8 cellular contexts compared by ENCODE assay signal in the genomic region with DNA sequence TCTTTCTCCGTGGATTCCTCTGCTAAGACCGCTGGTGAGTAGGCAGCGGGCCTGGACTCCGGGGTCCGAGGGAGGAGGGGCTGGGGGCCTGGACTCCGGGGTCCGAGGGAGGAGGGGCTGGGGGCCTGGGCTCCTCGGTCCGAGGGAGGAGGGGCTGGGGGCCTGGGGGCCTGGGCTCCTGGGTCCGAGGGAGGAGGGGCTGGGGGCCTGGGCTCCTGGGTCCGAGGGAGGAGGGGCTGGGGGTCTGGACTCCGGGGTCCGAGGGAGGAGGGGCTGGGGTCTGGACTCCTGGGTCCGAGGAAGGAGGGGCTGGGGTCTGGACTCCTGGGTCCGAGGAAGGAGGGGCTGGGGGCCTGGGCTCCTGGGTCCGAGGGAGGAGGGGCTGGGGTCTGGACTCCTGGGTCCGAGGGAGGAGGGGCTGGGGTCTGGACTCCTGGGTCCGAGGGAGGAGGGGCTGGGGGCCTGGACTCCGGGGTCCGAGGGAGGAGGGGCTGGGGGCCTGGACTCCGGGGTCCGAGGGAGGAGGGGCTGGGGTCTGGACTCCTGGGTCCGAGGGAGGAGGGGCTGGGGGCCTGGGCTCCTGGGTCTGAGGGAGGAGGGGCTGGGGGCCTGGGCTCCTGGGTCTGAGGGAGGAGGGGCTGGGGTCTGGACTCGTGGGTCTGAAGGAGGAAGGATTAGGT. TPM values are rescaled to one million over a fixed set of nuclear protein-coding genes. Genes with fewer than 3 reads are reported as not detected.
DNase-seq lines count a peak whose midpoint lies in the region; FAIRE-seq and TF ChIP-seq lines count a peak whose summit lies in the region.
"Not testable (repeated sequence)": the region's sequence is repeated elsewhere in the genome, so short reads cannot be mapped to it uniquely, and the experiment has no call there.
"Had no signal": no experiment of that assay in that cellular context is flagged by ENCODE, and none has a peak within 500 bp of the region (broad histone marks: within the 10 kb centered on the region; RNA-seq: fewer than 3 reads in every experiment).

No MANE protein-coding gene starts in this region.

- not testable (repeated sequence) for H3K9me3 ChIP-seq in WERI-Rb-1 (ENCODE audit: severe bottlenecking); hepatocyte (ENCODE audit: low read depth); tibial artery

- WGBS in hepatocyte (ENCODE audit: low lambda C conversion rate, missing lambda C conversion rate) = 0% methylated on average over 1 of the region's 24 CpGs

- not testable (repeated sequence) for H3K27me3 ChIP-seq in WERI-Rb-1 (ENCODE audit: insufficient read depth, low read depth, severe bottlenecking); bronchial epithelial cell (ENCODE audit: control insufficient read depth, insufficient read depth, low read length); hepatocyte; tibial artery

- not testable (repeated sequence) for H3K36me3 ChIP-seq in WERI-Rb-1; bronchial epithelial cell (ENCODE audit: control insufficient read depth, insufficient read depth, low read length); hepatocyte (replicated peaks; ENCODE audit: insufficient read depth, low read depth)
- peaks cover 27 to 45% (median 28%) of the 10 kb centered on the region in 3 donors for H3K36me3 ChIP-seq in tibial artery

- peak overlapping the region; percentile 84 for H3K4me2 ChIP-seq in hepatocyte

- not testable (repeated sequence) for DNase-seq in GM12864 (ENCODE audit: low read depth); WERI-Rb-1; bronchial epithelial cell (ENCODE audit: low read depth); hepatocyte (ENCODE audit: low spot score); neural crest cell (ENCODE audit: low read depth, low spot score); tibial artery

- peak overlapping the region; percentile 5 for H2AFZ ChIP-seq in hepatocyte

- H3K9me2 ChIP-seq in hepatocyte (replicated peaks; ENCODE audit: insufficient read depth) = not testable (repeated sequence)

- not testable (repeated sequence) for H3K36me3 Mint-ChIP-seq in neural crest cell (ENCODE audit: low read depth)

- H3K4me3 Mint-ChIP-seq in neural crest cell = peak overlapping the region; percentile 87

- peak overlapping the region; percentile 69 for H3K4me3 ChIP-seq in GM12864 (ENCODE audit: low read depth, low read length)
- H3K4me3 ChIP-seq in WERI-Rb-1 (ENCODE audit: low read depth, low read length) = peak overlapping the region; percentile 66
- peak overlapping the region; percentile 60 for H3K4me3 ChIP-seq in bronchial epithelial cell (ENCODE audit: low read depth, low read length)
- peak overlapping the region; percentile 80 for H3K4me3 ChIP-seq in hepatocyte
- peak overlapping the region; percentile 83 to 86 for H3K4me3 ChIP-seq in tibial artery

- H3K9me3 Mint-ChIP-seq in neural crest cell = not testable (repeated sequence)

- H3K4me1 ChIP-seq in hepatocyte (ENCODE audit: insufficient read depth) = peaks cover 22% of the 10 kb centered on the region
- H3K4me1 ChIP-seq in tibial artery = peaks cover 0 to 72% (median 55%) of the 10 kb centered on the region in 4 donors

- H3K27ac ChIP-seq in WERI-Rb-1 = peak overlapping the region; percentile 75
- peak overlapping the region; percentile 98 for H3K27ac ChIP-seq in hepatocyte
- H3K27ac ChIP-seq in tibial artery = peak overlapping the region; percentile 97

- peaks cover 34% of the 10 kb centered on the region for H3K79me2 ChIP-seq in hepatocyte

- peaks cover 17% of the 10 kb centered on the region for H3K27me3 Mint-ChIP-seq in neural crest cell (ENCODE audit: low read depth)

- peak overlapping the region; percentile 78 for H3K27ac Mint-ChIP-seq in neural crest cell (ENCODE audit: unreplicated experiment)

- H3K4me1 Mint-ChIP-seq in neural crest cell = peaks cover 32% of the 10 kb centered on the region

- not testable (repeated sequence) for FAIRE-seq in bronchial epithelial cell (lab: Jason Lieb, UNC)

- intact Hi-C loops in tibial artery (cut with DNase I; ENCODE audit: low total_unique reads) = not testable (repeated sequence)

- H4K20me1 ChIP-seq in hepatocyte (ENCODE audit: insufficient read depth, poor library complexity, severe bottlenecking) = peaks cover 12% of the 10 kb centered on the region

- TF ChIP-seq CTCF in GM12864 (IDR thresholded peaks at IDR 0.05; ENCODE audit: low read depth, low read length, missing control alignments); WERI-Rb-1 (IDR thresholded peaks at IDR 0.05; ENCODE audit: low read depth, low read length); bronchial epithelial cell (IDR thresholded peaks at IDR 0.05; ENCODE audit: insufficient read depth, low read length, severe bottlenecking); hepatocyte (IDR thresholded peaks at IDR 0.05; ENCODE audit: poor library complexity); neural crest cell (conservative IDR thresholded peaks at IDR 0.05); tibial artery (IDR thresholded peaks at IDR 0.05): not testable (repeated sequence)

RNA-seq across cellular contexts. Expression of a gene that starts 2.3 kb away (rescaled TPM):
- 1.3 and 1.4 TPM in 2 replicates for total RNA-seq in bronchial epithelial cell
- total RNA-seq in hepatocyte = 30.6 and 42.1 TPM in 2 replicates
- 211 and 213 TPM in 2 replicates for polyA plus RNA-seq in hepatocyte
- total RNA-seq in neural crest cell = 15.0 and 19.1 TPM in 2 replicates

RNA-seq across cellular contexts. Expression of a gene that starts 12.1 kb away (rescaled TPM):
- total RNA-seq in bronchial epithelial cell (not detected in 2 replicates), hepatocyte (not detected in 2 replicates), neural crest cell (0.55 and 0.65 TPM in 2 replicates)
- 0.18 and 0.68 TPM in 2 replicates for polyA plus RNA-seq in hepatocyte
- total RNA-seq: Right ventricle myocardium superior had no signal

RNA-seq across cellular contexts. Expression of a gene that starts 39.1 kb away (rescaled TPM):
- total RNA-seq in bronchial epithelial cell = not detected in 2 replicates
- total RNA-seq in hepatocyte = 0.90 and 1.4 TPM in 2 replicates
- polyA plus RNA-seq in hepatocyte = 0.12 and 0.31 TPM in 2 replicates
- total RNA-seq in neural crest cell = 25.3 and 26.4 TPM in 2 replicates
- total RNA-seq: left colon, Right ventricle myocardium superior had no signal

RNA-seq across cellular contexts. Expression of a gene that starts 45.8 kb away (rescaled TPM):
- under 0.01 TPM in 1 of 2 replicates, not detected in the other for total RNA-seq in bronchial epithelial cell
- total RNA-seq in hepatocyte = not detected in 2 replicates
- not detected in 2 replicates for polyA plus RNA-seq in hepatocyte
- not detected in 2 replicates for total RNA-seq in neural crest cell

Comparison
In these comparisons a context has a peak if more than half of its experiments do, and no peak if none do; other contexts are left out.
1. RNA of a gene that starts 39.1 kb away (total RNA-seq): 25.3 to 26.4 TPM in neural crest cell; 0.90 to 1.4 TPM in hepatocyte and not detected in bronchial epithelial cell; every median in the first group is over 10 times any median in the second.
2. Peak in every context shown above with its lines, with median percentiles within 50 percentile points of each other: H3K4me3 ChIP-seq and H3K27ac ChIP-seq.